Comparison of ENCODE assay signal across 21 cellular contexts in genomic region chr2:161178756-161179155, GRCh38.
"Had no signal": no experiment of that assay in that cellular context is flagged by ENCODE, and none has a peak within 500 bp of the region (broad histone marks: within the 10 kb centered on the region; RNA-seq: fewer than 3 reads in every experiment).

No MANE protein-coding gene starts in this region.

- H3K27ac ChIP-seq: dorsolateral prefrontal cortex, left lung, parathyroid adenoma, right lobe of liver, skin epidermis, transverse colon had no signal

- H3K27me3 ChIP-seq: dorsolateral prefrontal cortex, left lung, right lobe of liver, transverse colon had no signal

- H3K79me2 ChIP-seq: parathyroid adenoma had no signal

- ATAC-seq: activated CD4-positive, CD25-positive, alpha-beta regulatory T cell treated with anti-CD3 and anti-CD28 coated beads, Interleukin-2, amount 50 U/mL, for 24 hours; activated naive CD8-positive, alpha-beta T cell treated with anti-CD3 and anti-CD28 coated beads, Interleukin-2, amount 50 U/mL, for 24 hours; activated T-cell treated with anti-CD3 and anti-CD28 coated beads, Interleukin-2, amount 50 U/mL, for 72 hours; left lung; right lobe of liver; stimulated activated effector memory CD8-positive, alpha-beta T cell treated with anti-CD3 and anti-CD28 coated beads, Interleukin-12 subunit alpha, Interleukin-12 subunit beta, amount 100 ng/mL, for 72 hours had no signal

- H2AFZ ChIP-seq: parathyroid adenoma had no signal

- H3K4me1 Mint-ChIP-seq: brain, nephron had no signal

- H3K9me3 Mint-ChIP-seq: stimulated activated effector memory CD8-positive, alpha-beta T cell treated with anti-CD3 and anti-CD28 coated beads, Interleukin-12 subunit alpha, Interleukin-12 subunit beta, amount 100 ng/mL, for 72 hours had no signal

- H3K4me3 Mint-ChIP-seq: activated CD4-positive, alpha-beta memory T cell treated with anti-CD3 and anti-CD28 coated beads, Interleukin-2, amount 10 ng/mL, durations not matched to agents 7 days and 5 days; activated CD4-positive, alpha-beta T cell treated with anti-CD3 and anti-CD28 coated beads, Interleukin-2, amount 10 ng/mL, durations not matched to agents 24 days and 14 days; activated naive CD8-positive, alpha-beta T cell treated with anti-CD3 and anti-CD28 coated beads, Interleukin-2, amount 50 U/mL, for 24 hours; brain; mesothelial cell of epicardium; nephron; stimulated activated effector memory CD8-positive, alpha-beta T cell treated with anti-CD3 and anti-CD28 coated beads, Interleukin-12 subunit alpha, Interleukin-12 subunit beta, amount 100 ng/mL, for 72 hours had no signal

- H3K27me3 Mint-ChIP-seq: activated CD4-positive, alpha-beta memory T cell treated with anti-CD3 and anti-CD28 coated beads, Interleukin-2, amount 10 ng/mL, durations not matched to agents 7 days and 5 days; activated CD4-positive, alpha-beta T cell treated with anti-CD3 and anti-CD28 coated beads, Interleukin-2, amount 10 ng/mL, durations not matched to agents 24 days and 14 days; activated naive CD8-positive, alpha-beta T cell treated with anti-CD3 and anti-CD28 coated beads, Interleukin-2, amount 50 U/mL, for 24 hours; brain had no signal

- H3K27ac Mint-ChIP-seq: activated CD4-positive, alpha-beta memory T cell treated with anti-CD3 and anti-CD28 coated beads, Interleukin-2, amount 10 ng/mL, durations not matched to agents 7 days and 5 days; brain; mesothelial cell of epicardium; nephron; stimulated activated effector memory CD8-positive, alpha-beta T cell treated with anti-CD3 and anti-CD28 coated beads, Interleukin-12 subunit alpha, Interleukin-12 subunit beta, amount 100 ng/mL, for 72 hours had no signal

- H3K4me3 ChIP-seq: dorsolateral prefrontal cortex, left lung, lung, right lobe of liver, skin epidermis, transverse colon had no signal

- DNase-seq: activated CD4-positive, alpha-beta memory T cell treated with anti-CD3 and anti-CD28 coated beads, Interleukin-2, amount 10 ng/mL, durations not matched to agents 7 days and 5 days; activated CD4-positive, alpha-beta T cell treated with anti-CD3 and anti-CD28 coated beads, Interleukin-2, amount 10 ng/mL, durations not matched to agents 24 days and 14 days; activated gamma-delta T cell; activated naive CD4-positive, alpha-beta T cell treated with anti-CD3 and anti-CD28 coated beads, Interleukin-2, amount 50 U/mL, for 16 hours; activated naive CD8-positive, alpha-beta T cell treated with anti-CD3 and anti-CD28 coated beads, Interleukin-2, amount 50 U/mL, for 24 hours; activated T-cell treated with anti-CD3 and anti-CD28 coated beads, Interleukin-2, amount 50 U/mL, for 72 hours; caudate nucleus; dorsolateral prefrontal cortex; kidney; left lung; right lobe of liver; stimulated activated CD4-positive, alpha-beta T cell treated with anti-CD3 and anti-CD28 coated beads, Interleukin-2, amount 100 ng/mL, for 24 hours; transverse colon had no signal

- H3K4me1 ChIP-seq: parathyroid adenoma, right lobe of liver, transverse colon had no signal
